Comparison of ENCODE assay signal across 8 cellular contexts in genomic region chr6:85483041-85483700, GRCh38. TPM values are rescaled to one million over a fixed set of nuclear protein-coding genes. Genes with fewer than 3 reads are reported as not detected.
A peak's percentile ranks its signal among the peaks of the same experiment; 100 is the strongest.
DNase-seq lines count a peak whose midpoint lies in the region; ATAC-seq and TF ChIP-seq lines count a peak whose summit lies in the region.

No MANE protein-coding gene starts in this region.

- peak overlapping the region; percentile 25 for H2AK9ac ChIP-seq in IMR-90 (replicated peaks; ENCODE audit: low read depth, low read length, poor library complexity)

- H3F3A ChIP-seq in SU-DHL-6 (ENCODE audit: insufficient read depth): no peaks in the 10 kb centered on the region

- WGBS in IMR-90 (ENCODE audit: extremely low coverage in 2 of 2, insufficient read length in 1 of 2), 2 experiments: 8% methylated on average over 2 of the region's 9 CpGs; no CpG with 5 or more reads in 1 of the 2 experiments
- WGBS in heart left ventricle, 4 donors: 20 to 24% (median 22%) methylated on average over 9 of the region's 9 CpGs

- peak overlapping the region; percentile 77; the same call in 1 of the 2 replicates for H3K4ac ChIP-seq in IMR-90 (ENCODE audit: low read depth, low read length)

- H3K18ac ChIP-seq in IMR-90 (ENCODE audit: low read depth, low read length): no peak overlapping the region

- no peaks in the 10 kb centered on the region for H3K9me3 Mint-ChIP-seq in activated naive CD4-positive, alpha-beta T cell treated with anti-CD3 and anti-CD28 coated beads, Interleukin-2, amount 50 U/mL, for 72 hours

- H2BK5ac ChIP-seq in IMR-90 (ENCODE audit: low read depth, low read length, poor library complexity, severe bottlenecking): peak overlapping the region; percentile 47

- TF ChIP-seq RAD21 in IMR-90 (IDR thresholded peaks at IDR 0.05; ENCODE audit: low read length): peak; percentile 95

- H3K27me3 ChIP-seq in IMR-90 (ENCODE audit: control insufficient read depth, insufficient read depth, low read length) (no peaks in the 10 kb centered on the region), SU-DHL-6 (ENCODE audit: low read length) (no peaks in the 10 kb centered on the region), heart left ventricle (no peaks in the 10 kb centered on the region)

- peak overlapping the region; percentile 95 for H2AK5ac ChIP-seq in IMR-90 (ENCODE audit: low read depth, low read length)

- H2AFZ ChIP-seq in IMR-90 (replicated peaks; ENCODE audit: low read length, poor library complexity): peak overlapping the region; percentile 38
- H2AFZ ChIP-seq in SU-DHL-6 (ENCODE audit: low read depth, low read length, severe bottlenecking): no peak overlapping the region

- H3K27ac Mint-ChIP-seq in activated naive CD4-positive, alpha-beta T cell treated with anti-CD3 and anti-CD28 coated beads, Interleukin-2, amount 50 U/mL, for 72 hours: no peak overlapping the region

- H2BK120ac ChIP-seq in IMR-90 (ENCODE audit: low read depth, low read length): peak overlapping the region; percentile 78

- peak overlapping the region; percentile 41; the same call in 1 of the 2 replicates for H4K91ac ChIP-seq in IMR-90 (ENCODE audit: insufficient read depth, low read depth, low read length)

- H3K79me2 ChIP-seq in SU-DHL-6 (ENCODE audit: insufficient read depth, low read length): no peaks in the 10 kb centered on the region

- TF ChIP-seq POLR2A in IMR-90 (IDR thresholded peaks at IDR 0.05; ENCODE audit: low read depth, low read length) (0 out of 2 replicates have a peak, but pooled peaks have one; percentile 47), heart left ventricle (IDR thresholded peaks at IDR 0.05) (no peak)

- H3K4me1 ChIP-seq in IMR-90 (ENCODE audit: control insufficient read depth, insufficient read depth, low read length): peaks cover 3% of the 10 kb centered on the region; the same call in 1 of the 2 replicates
- peaks cover 0 to 20% (median 2%) of the 10 kb centered on the region in 12 donors for H3K4me1 ChIP-seq in heart left ventricle

- H2BK20ac ChIP-seq in IMR-90 (ENCODE audit: low read depth, low read length): peak overlapping the region; percentile 49

- CTCF ChIA-PET in IMR-90 (lab: Yijun Ruan, JAX): interaction anchor here (0.6 to 2.2 kb wide), 32 partner anchors 9 to 143 kb away, joined by 3 to 30 read pairs (median 4); partner anchors contain the start of gene NT5E

- dilution Hi-C loops in IMR-90 (cut with HindIII; ENCODE audit: low sequenced_read_pairs, unreplicated experiment): no loop called here

- no peak overlapping the region for H3K23ac ChIP-seq in IMR-90 (ENCODE audit: low read depth, low read length)

- H3K9me3 ChIP-seq in IMR-90 (ENCODE audit: control insufficient read depth, insufficient read depth, low read length) (no peaks in the 10 kb centered on the region), SU-DHL-6 (ENCODE audit: insufficient read depth, low read length) (no peaks in the 10 kb centered on the region), heart left ventricle (no peaks in the 10 kb centered on the region)

- no peaks in the 10 kb centered on the region for H4K20me1 ChIP-seq in IMR-90 (ENCODE audit: insufficient read depth, low read length)
- H4K20me1 ChIP-seq in SU-DHL-6 (ENCODE audit: low read depth, low read length): no peaks in the 10 kb centered on the region

- H4K5ac ChIP-seq in IMR-90 (ENCODE audit: low read depth, low read length): no peak overlapping the region

- no peak overlapping the region for H3K4me2 ChIP-seq in IMR-90 (ENCODE audit: low read depth, low read length)
- no peak overlapping the region for H3K4me2 ChIP-seq in SU-DHL-6 (ENCODE audit: low read depth, low read length, poor library complexity, severe bottlenecking)

- H3K14ac ChIP-seq in IMR-90 (replicated peaks; ENCODE audit: low read depth, low read length): peak overlapping the region; percentile 82; the same call in 1 of the 2 replicates

- H3K27ac ChIP-seq in IMR-90 (ENCODE audit: insufficient read depth, low read length) (no peak overlapping the region), SU-DHL-6 (ENCODE audit: low read depth, low read length) (no peak overlapping the region), heart left ventricle (peak overlapping the region in 4 of 12 donors; percentile 0 to 49 (median 29))

- H3K9ac ChIP-seq in IMR-90 (ENCODE audit: low read depth, low read length) (no peak overlapping the region; the same call in 1 of the 2 replicates), SU-DHL-6 (ENCODE audit: low read length) (no peak overlapping the region)

- DNase-seq in GDM1 (lab: John Stamatoyannopoulos, UW) (peak; percentile 54), IMR-90 (peak; percentile 71), heart left ventricle (peak; percentile 64 to 88 (median 69)), retinal pigment epithelial cell (ENCODE audit: low read depth) (no peak), cerebellar nuclear complex (lab: John Stamatoyannopoulos, UW) (no peak)
- DNase-seq in activated naive CD4-positive, alpha-beta T cell treated with anti-CD3 and anti-CD28 coated beads, Interleukin-2, amount 50 U/mL, for 72 hours (ENCODE audit: low spot score in 2 of 2): peak; percentile 72 to 91

- H3K36me3 ChIP-seq in IMR-90 (ENCODE audit: control insufficient read depth, insufficient read depth, low read length) (peaks cover 17% of the 10 kb centered on the region), SU-DHL-6 (ENCODE audit: low read length) (no peaks in the 10 kb centered on the region), heart left ventricle (peaks cover 0 to 16% (median 0%) of the 10 kb centered on the region in 9 donors)

- BruUV-seq in IMR-90 (replicated peaks; lab: Mats Ljungman, UMichigan): no TSS peak

- in situ Hi-C loops in IMR-90 (cut with MboI; ENCODE audit: low sequenced_read_pairs): loop anchor here (5.0 kb wide), 1 partner anchor 131 kb away; no protein-coding TSS in a partner anchor

- no peaks in the 10 kb centered on the region for H3K9me2 ChIP-seq in SU-DHL-6 (replicated peaks; ENCODE audit: insufficient read depth, low read length)

- POLR2A ChIA-PET in IMR-90 (lab: Charles Lee; ENCODE audit: unreplicated experiment): interaction anchor here (1.0 kb wide), 1 partner anchor 18 kb away, joined by 3 read pairs; no protein-coding TSS in a partner anchor

- H3K56ac ChIP-seq in IMR-90 (ENCODE audit: extremely low read depth, insufficient read depth, low read length): no peak overlapping the region

- no peaks in the 10 kb centered on the region for H3K36me3 Mint-ChIP-seq in activated naive CD4-positive, alpha-beta T cell treated with anti-CD3 and anti-CD28 coated beads, Interleukin-2, amount 50 U/mL, for 72 hours

- peak overlapping the region in 1 of 2 experiments; percentile 56; a peak in 2 of 4 replicates for H4K8ac ChIP-seq in IMR-90 (ENCODE audit: low read depth in 2 of 2, low read length in 2 of 2)

- peak; percentile 91 for ATAC-seq in GM21576 (IDR thresholded peaks at IDR 0.05; ENCODE audit: unreplicated experiment)
- peak; percentile 89 for ATAC-seq in IMR-90 (ENCODE audit: low read depth)
- ATAC-seq in activated naive CD4-positive, alpha-beta T cell treated with anti-CD3 and anti-CD28 coated beads, Interleukin-2, amount 50 U/mL, for 72 hours: peak; percentile 91 to 92
- peak; percentile 70 to 94 (median 88) for ATAC-seq in heart left ventricle

- TF ChIP-seq CTCF in IMR-90 (conservative IDR thresholded peaks at IDR 0.05; ENCODE audit: low read depth, low read length): peak; percentile 97
- TF ChIP-seq CTCF in SU-DHL-6 (IDR thresholded peaks at IDR 0.05; ENCODE audit: insufficient read depth, low read length, poor library complexity, severe bottlenecking): peak; percentile 98
- TF ChIP-seq CTCF in heart left ventricle (IDR thresholded peaks at IDR 0.05): peak; percentile 97 to 100 (median 100)
- TF ChIP-seq CTCF in retinal pigment epithelial cell (conservative IDR thresholded peaks at IDR 0.05; ENCODE audit: low read depth, low read length): peak; percentile 100

- H2BK15ac ChIP-seq in IMR-90 (ENCODE audit: low read depth, low read length): no peak overlapping the region

- peaks cover 30 to 59% of the 10 kb centered on the region in 2 experiments for H3K79me1 ChIP-seq in IMR-90 (ENCODE audit: low read depth in 1 of 2, low read length in 2 of 2)

- intact Hi-C loops in IMR-90 (cut with micrococcal nuclease) (loop anchor here (1.0 kb wide), 3 partner anchors 32 to 128 kb away; no protein-coding TSS in a partner anchor), heart left ventricle (cut with DNase I) (loop anchor here in 8 of 10 donors (1.0 to 2.0 kb wide), 3 partner anchors 32 to 128 kb away; partner anchors contain the start of gene NT5E (in 1 of the 8))

- no peak overlapping the region for H3K4me3 ChIP-seq in IMR-90 (ENCODE audit: insufficient read depth, low read depth, low read length)
- H3K4me3 ChIP-seq in SU-DHL-6 (ENCODE audit: insufficient read depth, low read length, poor library complexity, severe bottlenecking): no peak overlapping the region
- peak overlapping the region in 1 of 12 donors; percentile 8 for H3K4me3 ChIP-seq in heart left ventricle
- no peak overlapping the region for H3K4me3 ChIP-seq in retinal pigment epithelial cell (ENCODE audit: low read length)

- H3K9me1 ChIP-seq in IMR-90 (ENCODE audit: insufficient read depth, low read length): peaks cover 18% of the 10 kb centered on the region

TF ChIP-seq in IMR-90, 13 proteins besides CTCF, POLR2A, EP300 and RAD21:
- no peak for TF ChIP-seq MXI1 (IDR thresholded peaks at IDR 0.05; ENCODE audit: borderline replicate concordance, low read depth, low read length)
- TF ChIP-seq SMC3 (IDR thresholded peaks at IDR 0.05; ENCODE audit: low read depth, low read length): peak; percentile 99
- no peak for TF ChIP-seq USF2 (IDR thresholded peaks at IDR 0.05; ENCODE audit: low read depth, low read length)
- TF ChIP-seq RCOR1 (IDR thresholded peaks at IDR 0.05; ENCODE audit: insufficient replicate concordance, low read length): no peak
TF ChIP-seq in IMR-90: peak in this region for 1.

RNA-seq across cellular contexts. Expression of gene NT5E, which starts 33.3 kb away (rescaled TPM):
- total RNA-seq in IMR-90 (2012; rRNA removed): 280 and 281 TPM in 2 replicates
- 153 and 178 TPM in 2 replicates for polyA plus RNA-seq in IMR-90 (2012; rRNA removed)
- polyA plus RNA-seq in IMR-90 (2012; cell fraction: cytosol; rRNA removed): 55.3 and 126 TPM in 2 replicates
- 66.2 and 102 TPM in 2 replicates for polyA plus RNA-seq in IMR-90 (2012; cell fraction: nucleus; rRNA removed; ENCODE audit: low replicate concordance)
- under 1 TPM; 0.93 to 0.97 TPM for total RNA-seq in activated naive CD4-positive, alpha-beta T cell treated with anti-CD3 and anti-CD28 coated beads, Interleukin-2, amount 50 U/mL, for 72 hours
- 10 to 100 TPM in 1 of 9 donors, 1 to 10 TPM in 8; 1.8 to 11.0 (median 4.8) TPM for total RNA-seq in heart left ventricle
- 1 to 10 TPM in 1 of 2 donors, under 1 TPM in 1; 0.88 to 1.5 TPM for polyA plus RNA-seq in heart left ventricle

Comparison
In these comparisons a context has a peak if more than half of its experiments do, and no peak if none do; other contexts are left out.
1. DNase-seq: peak in GDM1 (single experiment), IMR-90 (single experiment), activated naive CD4-positive, alpha-beta T cell treated with anti-CD3 and anti-CD28 coated beads, Interleukin-2, amount 50 U/mL, for 72 hours (2 of 2) and heart left ventricle (5 of 5); none in retinal pigment epithelial cell (single experiment) and cerebellar nuclear complex (0 of 2).
2. RNA of gene NT5E, which starts 33.3 kb away (total RNA-seq): 280 to 281 TPM in IMR-90; 1.8 to 11.0 TPM in heart left ventricle and 0.93 to 0.97 TPM in activated naive CD4-positive, alpha-beta T cell treated with anti-CD3 and anti-CD28 coated beads, Interleukin-2, amount 50 U/mL, for 72 hours; every median in the first group is over 10 times any median in the second.
3. Peak in every context shown above with its lines, with median percentiles within 50 percentile points of each other: ATAC-seq and CTCF ChIP-seq.